ENCODE assay signal across 8 cellular contexts in the genomic region with DNA sequence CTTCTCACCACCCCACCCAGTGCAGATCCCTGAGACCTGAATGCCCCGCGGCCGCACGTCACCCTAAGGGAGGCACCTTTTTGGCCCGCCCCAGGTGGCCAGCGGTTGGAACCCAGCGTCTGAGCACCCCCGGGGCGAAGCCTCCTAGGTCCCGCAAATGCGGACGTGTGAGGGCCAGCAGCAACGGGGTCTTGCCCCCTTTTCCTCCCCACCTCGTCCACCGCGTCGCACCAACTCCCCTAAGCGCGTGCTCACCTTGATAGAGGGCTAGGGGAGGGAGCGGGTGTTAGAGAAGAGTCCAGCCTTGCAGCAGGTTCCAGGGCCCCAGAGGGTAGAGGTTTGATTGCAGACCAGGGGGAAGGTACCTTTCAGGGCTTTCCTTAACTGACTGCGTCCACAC. TPM values are rescaled to one million over a fixed set of nuclear protein-coding genes. Genes with fewer than 3 reads are reported as not detected.
"Had no signal": no experiment of that assay in that cellular context is flagged by ENCODE, and none has a peak within 500 bp of the region (broad histone marks: within the 10 kb centered on the region; RNA-seq: fewer than 3 reads in every experiment).

No MANE protein-coding gene starts in this region.

RNA-seq across cellular contexts. Expression of gene SYT15, which starts 0.5 kb away (rescaled TPM):
- total RNA-seq: SJCRH30, SK-MEL-5 had no signal

RNA-seq across cellular contexts. Expression of gene GPRIN2, which starts 22.9 kb away (rescaled TPM):
- total RNA-seq: LHCN-M2, MCF 10A, NCI-H460, OCI-LY7, Right ventricle myocardium inferior, RPMI7951, SJCRH30, SK-MEL-5 had no signal
